Comparison of ENCODE assay signal across 8 cellular contexts in the genomic region with DNA sequence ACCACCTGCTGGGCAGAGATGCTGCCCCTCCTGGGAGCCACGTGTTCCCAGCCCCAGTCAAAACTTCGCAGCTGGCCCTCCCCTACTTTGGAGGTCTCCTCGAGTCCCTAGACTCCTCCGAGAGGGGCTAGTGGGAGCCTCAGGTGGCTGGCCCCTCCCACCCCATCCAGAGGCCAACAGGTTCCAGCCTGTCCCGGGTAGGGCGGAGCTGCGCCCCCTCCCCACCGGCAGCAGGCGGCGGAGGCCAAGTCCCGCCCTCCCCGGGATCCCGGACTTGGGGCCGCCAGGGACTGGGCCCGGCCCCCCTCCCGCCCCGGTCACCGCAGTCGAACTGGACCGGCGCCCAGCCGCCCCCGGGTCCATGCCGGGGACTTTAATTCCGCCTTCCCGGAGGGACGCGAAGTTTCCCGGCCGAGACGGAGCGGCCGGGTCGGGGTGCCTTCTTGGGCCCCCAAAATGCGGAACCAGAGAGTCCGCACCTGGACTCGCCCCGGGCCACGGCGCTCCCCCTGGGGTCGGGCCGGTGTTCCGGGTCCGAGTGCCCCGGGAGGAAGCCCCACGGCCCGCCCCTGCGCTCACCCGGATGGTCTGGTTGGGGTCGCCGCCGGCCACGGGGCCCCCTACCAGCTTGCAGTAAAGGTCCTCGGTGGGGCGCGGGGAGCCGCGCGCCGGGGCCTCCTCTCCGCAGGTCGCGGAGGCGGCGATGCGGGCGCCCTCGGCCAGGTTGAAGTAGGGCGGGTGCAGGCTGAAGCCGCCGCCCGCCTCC. TPM values are rescaled to one million over a fixed set of nuclear protein-coding genes. Genes with fewer than 3 reads are reported as not detected.
DNase-seq lines count a peak whose midpoint lies in the region; ATAC-seq, FAIRE-seq and TF ChIP-seq lines count a peak whose summit lies in the region.

No MANE protein-coding gene starts in this region.

- no peaks in the 10 kb centered on the region for H3K36me3 ChIP-seq in skeletal muscle tissue (ENCODE audit: control insufficient read depth in 3 of 3, insufficient read depth in 3 of 3, low read length in 3 of 3)

- H3K4me3 Mint-ChIP-seq in activated T-cell treated with anti-CD3 and anti-CD28 coated beads, Interleukin-2, amount 50 U/mL, for 4 hours: peak overlapping the region; percentile 26
- no peak overlapping the region for H3K4me3 Mint-ChIP-seq in activated T-cell treated with anti-CD3 and anti-CD28 coated beads, Interleukin-2, amount 50 U/mL, for 24 hours
- H3K4me3 Mint-ChIP-seq in activated naive CD8-positive, alpha-beta T cell treated with anti-CD3 and anti-CD28 coated beads for 36 hours: no peak overlapping the region

- H3K27ac ChIP-seq in right cardiac atrium (ENCODE audit: low read length) (peak overlapping the region; percentile 61), skeletal muscle tissue (ENCODE audit: low read depth, low read length) (peak overlapping the region; percentile 83)

- H3K4me1 ChIP-seq in right cardiac atrium (ENCODE audit: control insufficient read depth, insufficient read depth, low read length) (peaks cover 13% of the 10 kb centered on the region), skeletal muscle tissue (ENCODE audit: control insufficient read depth in 3 of 3, insufficient read depth in 3 of 3, low read length in 3 of 3) (peaks cover 67 to 86% (median 86%) of the 10 kb centered on the region in 3 donors)

- H3K4me3 ChIP-seq in WI38 (ENCODE audit: low read depth, low read length) (peak overlapping the region; percentile 61), right cardiac atrium (ENCODE audit: low read length) (peak overlapping the region; percentile 84), skeletal muscle tissue (ENCODE audit: low read length in 3 of 3) (peak overlapping the region; percentile 50 to 66 (median 59))

- peaks cover 45% of the 10 kb centered on the region for H3K27me3 Mint-ChIP-seq in activated T-cell treated with anti-CD3 and anti-CD28 coated beads, Interleukin-2, amount 50 U/mL, for 4 hours (ENCODE audit: low read depth)
- peaks cover 52% of the 10 kb centered on the region for H3K27me3 Mint-ChIP-seq in activated T-cell treated with anti-CD3 and anti-CD28 coated beads, Interleukin-2, amount 50 U/mL, for 24 hours
- peaks cover 53% of the 10 kb centered on the region for H3K27me3 Mint-ChIP-seq in activated naive CD8-positive, alpha-beta T cell treated with anti-CD3 and anti-CD28 coated beads for 36 hours

- FAIRE-seq in H54 (lab: Jason Lieb, UNC): no peak

- H3K27ac Mint-ChIP-seq in activated T-cell treated with anti-CD3 and anti-CD28 coated beads, Interleukin-2, amount 50 U/mL, for 24 hours: no peak overlapping the region
- H3K27ac Mint-ChIP-seq in activated naive CD8-positive, alpha-beta T cell treated with anti-CD3 and anti-CD28 coated beads for 36 hours: no peak overlapping the region

- H3K36me3 Mint-ChIP-seq in activated T-cell treated with anti-CD3 and anti-CD28 coated beads, Interleukin-2, amount 50 U/mL, for 4 hours (ENCODE audit: insufficient read depth): no peaks in the 10 kb centered on the region
- H3K36me3 Mint-ChIP-seq in activated T-cell treated with anti-CD3 and anti-CD28 coated beads, Interleukin-2, amount 50 U/mL, for 24 hours (ENCODE audit: low read depth): no peaks in the 10 kb centered on the region
- H3K36me3 Mint-ChIP-seq in activated naive CD8-positive, alpha-beta T cell treated with anti-CD3 and anti-CD28 coated beads for 36 hours: no peaks in the 10 kb centered on the region

- peak overlapping the region in 2 of 3 donors; percentile 56 to 73 for H3K9ac ChIP-seq in skeletal muscle tissue (ENCODE audit: low read depth in 1 of 3, low read length in 3 of 3)

- no peak for ATAC-seq in activated T-cell treated with anti-CD3 and anti-CD28 coated beads, Interleukin-2, amount 50 U/mL, for 4 hours
- peak; percentile 2 to 15 for ATAC-seq in right cardiac atrium

- H3K9me3 ChIP-seq in right cardiac atrium (ENCODE audit: control insufficient read depth, low read length) (no peaks in the 10 kb centered on the region), skeletal muscle tissue (ENCODE audit: control insufficient read depth in 3 of 3, low read length in 3 of 3) (no peaks in the 10 kb centered on the region)

- H3K9me3 Mint-ChIP-seq in activated T-cell treated with anti-CD3 and anti-CD28 coated beads, Interleukin-2, amount 50 U/mL, for 4 hours: no peaks in the 10 kb centered on the region
- H3K9me3 Mint-ChIP-seq in activated T-cell treated with anti-CD3 and anti-CD28 coated beads, Interleukin-2, amount 50 U/mL, for 24 hours: no peaks in the 10 kb centered on the region
- H3K9me3 Mint-ChIP-seq in activated naive CD8-positive, alpha-beta T cell treated with anti-CD3 and anti-CD28 coated beads for 36 hours: no peaks in the 10 kb centered on the region

- WGBS in right cardiac atrium: 1% methylated on average over 72 of the region's 72 CpGs

- intact Hi-C loops in right cardiac atrium (cut with DNase I): no loop called here

- no peak for DNase-seq in activated T-cell treated with anti-CD3 and anti-CD28 coated beads, Interleukin-2, amount 50 U/mL, for 4 hours
- no peak for DNase-seq in activated T-cell treated with anti-CD3 and anti-CD28 coated beads, Interleukin-2, amount 50 U/mL, for 24 hours
- DNase-seq in right cardiac atrium (peak; percentile 53 to 81 (median 74)), H54 (ENCODE audit: insufficient read length, low spot score) (no peak), CD1c-positive myeloid dendritic cell (ENCODE audit: extremely low spot score) (no peak)
- no peak for DNase-seq in activated naive CD8-positive, alpha-beta T cell treated with anti-CD3 and anti-CD28 coated beads for 36 hours

- H3K27me3 ChIP-seq in right cardiac atrium (ENCODE audit: control insufficient read depth, insufficient read depth) (no peaks in the 10 kb centered on the region), skeletal muscle tissue (ENCODE audit: control insufficient read depth in 3 of 3, insufficient read depth in 3 of 3, low read length in 3 of 3) (peaks cover 0 to 3% (median 0%) of the 10 kb centered on the region in 3 donors)

- no peak for TF ChIP-seq POLR2A in H54 (IDR thresholded peaks at IDR 0.05; ENCODE audit: low read depth, low read length)

- peaks cover 6% of the 10 kb centered on the region for H3K4me1 Mint-ChIP-seq in activated T-cell treated with anti-CD3 and anti-CD28 coated beads, Interleukin-2, amount 50 U/mL, for 4 hours (ENCODE audit: low read depth)
- peaks cover 14% of the 10 kb centered on the region for H3K4me1 Mint-ChIP-seq in activated T-cell treated with anti-CD3 and anti-CD28 coated beads, Interleukin-2, amount 50 U/mL, for 24 hours (ENCODE audit: low read depth)
- H3K4me1 Mint-ChIP-seq in activated naive CD8-positive, alpha-beta T cell treated with anti-CD3 and anti-CD28 coated beads for 36 hours: peaks cover 5% of the 10 kb centered on the region

- no peak for TF ChIP-seq CTCF in WI38 (IDR thresholded peaks at IDR 0.05; ENCODE audit: low read depth, low read length)

RNA-seq across cellular contexts. Expression of gene LAMA5, which starts 0.6 kb away (rescaled TPM):
- total RNA-seq in activated T-cell treated with anti-CD3 and anti-CD28 coated beads, Interleukin-2, amount 50 U/mL, for 4 hours: 1 to 10 TPM in 1 of 3 donors, under 1 TPM in 2; 0.82 to 1.0 (median 0.84) TPM
- total RNA-seq in right cardiac atrium: 10 to 100 TPM; 77.4 to 97.9 (median 86.8) TPM
- 93.7 TPM for polyA plus RNA-seq in right cardiac atrium
- 14.1 TPM for total RNA-seq in skeletal muscle tissue
- total RNA-seq in activated naive CD8-positive, alpha-beta T cell treated with anti-CD3 and anti-CD28 coated beads for 36 hours: under 1 TPM; 0.38 to 0.91 TPM

RNA-seq across cellular contexts. Expression of gene RPS21, which starts 20.4 kb away (rescaled TPM):
- total RNA-seq in activated T-cell treated with anti-CD3 and anti-CD28 coated beads, Interleukin-2, amount 50 U/mL, for 4 hours: 1,000 to 10,000 TPM; 2,653 to 2,730 (median 2,725) TPM
- 100 to 1,000 TPM; 703 to 815 (median 736) TPM for total RNA-seq in right cardiac atrium
- polyA plus RNA-seq in right cardiac atrium: 2,060 TPM
- 1,418 TPM for total RNA-seq in skeletal muscle tissue
- total RNA-seq in activated naive CD8-positive, alpha-beta T cell treated with anti-CD3 and anti-CD28 coated beads for 36 hours: 1,000 to 10,000 TPM; 2,242 to 2,482 TPM

RNA-seq across cellular contexts. Expression of gene CABLES2, which starts 40.5 kb away (rescaled TPM):
- total RNA-seq in activated T-cell treated with anti-CD3 and anti-CD28 coated beads, Interleukin-2, amount 50 U/mL, for 4 hours: 1 to 10 TPM; 6.1 to 7.9 (median 6.9) TPM
- 10 to 100 TPM; 12.3 to 29.4 (median 16.3) TPM for total RNA-seq in right cardiac atrium
- 10.9 TPM for polyA plus RNA-seq in right cardiac atrium
- total RNA-seq in skeletal muscle tissue: 1.0 TPM
- total RNA-seq in activated naive CD8-positive, alpha-beta T cell treated with anti-CD3 and anti-CD28 coated beads for 36 hours: 1 to 10 TPM; 4.9 to 5.3 TPM

Comparison
In these comparisons a context has a peak if more than half of its experiments do, and no peak if none do; other contexts are left out.
1. ATAC-seq: peak in right cardiac atrium (2 of 2); none in activated T-cell treated with anti-CD3 and anti-CD28 coated beads, Interleukin-2, amount 50 U/mL, for 4 hours (0 of 2).
2. DNase-seq: peak in right cardiac atrium (3 of 3); none in activated T-cell treated with anti-CD3 and anti-CD28 coated beads, Interleukin-2, amount 50 U/mL, for 4 hours (single experiment), activated T-cell treated with anti-CD3 and anti-CD28 coated beads, Interleukin-2, amount 50 U/mL, for 24 hours (single experiment), H54 (single experiment), activated naive CD8-positive, alpha-beta T cell treated with anti-CD3 and anti-CD28 coated beads for 36 hours (single experiment) and CD1c-positive myeloid dendritic cell (single experiment).
3. Peak in every context shown above with its lines, with median percentiles within 50 percentile points of each other: H3K4me3 ChIP-seq.